ENCODE assay signal across 21 cellular contexts in the genomic region with DNA sequence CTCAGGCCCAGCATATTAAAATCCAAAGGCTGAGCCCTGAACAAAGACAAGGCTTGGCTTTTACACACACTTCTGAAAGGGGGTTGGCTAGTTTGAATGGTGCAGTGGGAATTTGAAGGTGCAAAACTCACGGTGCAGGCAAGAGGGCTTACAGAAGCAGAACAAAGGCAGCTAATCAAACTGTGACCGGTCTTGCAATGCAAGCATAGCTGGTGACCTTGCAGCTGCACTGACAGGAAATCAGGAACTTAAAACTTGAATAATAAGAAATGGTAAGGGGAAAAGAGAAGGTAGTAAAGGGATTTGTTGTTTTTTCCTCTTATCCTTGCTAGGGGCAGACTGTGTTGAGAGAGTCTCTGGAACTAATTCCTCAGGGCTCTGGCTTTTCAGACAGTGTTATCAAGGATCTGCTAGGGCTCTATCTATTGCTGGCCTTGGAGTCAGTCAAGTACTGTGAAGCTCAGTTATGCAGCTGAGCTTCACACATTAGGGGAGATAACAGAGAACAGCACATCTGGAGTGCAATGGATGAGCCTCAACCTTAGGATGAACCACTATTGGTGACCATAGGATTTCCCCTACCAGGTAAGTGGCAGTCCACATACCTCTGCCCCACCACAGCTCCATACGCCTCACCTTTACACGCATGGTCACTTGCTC.
DNase-seq lines count a peak whose midpoint lies in the region; ATAC-seq, FAIRE-seq and TF ChIP-seq lines count a peak whose summit lies in the region.
"Had no signal": no experiment of that assay in that cellular context is flagged by ENCODE, and none has a peak within 500 bp of the region (broad histone marks: within the 10 kb centered on the region; RNA-seq: fewer than 3 reads in every experiment).

No MANE protein-coding gene starts in this region.

- H4K20me1 ChIP-seq in Karpas-422 (ENCODE audit: insufficient read depth, low read depth, low read length) (no peaks in the 10 kb centered on the region), H1 (replicated peaks in 1 of 2; ENCODE audit: control insufficient read depth in 1 of 2, insufficient read depth in 2 of 2, low read length in 2 of 2) (no peaks in the 10 kb centered on the region)
- H4K20me1 ChIP-seq: BLaER1 treated with 17β-estradiol and CSF1 and Interleukin-3, amounts not matched to agents 10 nM and 100 nM had no signal

- no peaks in the 10 kb centered on the region for H3K79me1 ChIP-seq in H1 (ENCODE audit: low read depth, low read length)
- peaks cover 4% of the 10 kb centered on the region for H3K79me1 ChIP-seq in trophoblast cell (ENCODE audit: low read length)

- no peaks in the 10 kb centered on the region for H3K36me3 Mint-ChIP-seq in activated CD4-positive, alpha-beta T cell treated with anti-CD3 and anti-CD28 coated beads for 36 hours (ENCODE audit: low read depth)
- no peaks in the 10 kb centered on the region for H3K36me3 Mint-ChIP-seq in activated CD8-positive, alpha-beta memory T cell treated with anti-CD3 and anti-CD28 coated beads, Interleukin-2, amount 10 ng/mL, durations not matched to agents 7 days and 5 days

- no peak overlapping the region for H4K12ac ChIP-seq in trophoblast cell (ENCODE audit: low read depth, low read length)

- CTCF ChIA-PET in activated CD4-positive, alpha-beta T cell treated with anti-CD3 and anti-CD28 coated beads for 36 hours (lab: Charles Lee) = interaction anchor here (1.1 to 1.3 kb wide), 2 partner anchors 11 to 13 kb away, joined by 5 to 6 read pairs; no protein-coding TSS in a partner anchor
- CTCF ChIA-PET in H1 (lab: Charles Lee; ENCODE audit: partially characterized antibody) = interaction anchor here (0.7 kb wide), 1 partner anchor 14 kb away, joined by 4 read pairs; no protein-coding TSS in a partner anchor
- CTCF ChIA-PET in activated CD8-positive, alpha-beta memory T cell treated with anti-CD3 and anti-CD28 coated beads, Interleukin-2, amount 10 ng/mL, durations not matched to agents 7 days and 5 days (lab: Charles Lee) = interaction anchor here (1.2 kb wide), 1 partner anchor 12 kb away, joined by 3 read pairs; no protein-coding TSS in a partner anchor

- H3K27ac ChIP-seq in Karpas-422 (ENCODE audit: low read length) (peak overlapping the region; percentile 63), H1 (ENCODE audit: low read depth, low read length) (no peak overlapping the region), trophoblast cell (ENCODE audit: low read depth, low read length) (no peak overlapping the region)
- H3K27ac ChIP-seq: A549; ascending aorta; BLaER1 treated with 17β-estradiol and CSF1 and Interleukin-3, amounts not matched to agents 10 nM and 100 nM; thoracic aorta; WERI-Rb-1 had no signal

- H2BK5ac ChIP-seq in H1 (ENCODE audit: low read depth, low read length) (0 out of 2 replicates have a peak overlapping the region, but pooled peaks have one; percentile 64), trophoblast cell (ENCODE audit: low read depth, low read length, poor library complexity) (no peak overlapping the region)

- intact Hi-C loops in activated CD4-positive, alpha-beta T cell treated with anti-CD3 and anti-CD28 coated beads for 36 hours (cut with DNase I, micrococcal nuclease) = no loop called here
- intact Hi-C loops in cardiac septum (cut with DNase I) = no loop called here

- TF ChIP-seq POLR2A in H1 (IDR thresholded peaks at IDR 0.05; ENCODE audit: control extremely low read depth in 1 of 2, low read depth in 2 of 2, low read length in 2 of 2) = peak in 1 of 2 experiments; percentile 63; a peak in 2 of 3 replicates

- H3K4me3 ChIP-seq in Karpas-422 (ENCODE audit: low read length) (no peak overlapping the region), H1 (ENCODE audit: extremely low read depth in 1 of 4, insufficient read depth in 2 of 4, low read depth in 3 of 4, low read length in 4 of 4) (no peak overlapping the region), trophoblast cell (ENCODE audit: low read depth, low read length) (peak overlapping the region; percentile 53)
- H3K4me3 ChIP-seq: A549; ascending aorta; BLaER1 treated with 17β-estradiol and CSF1 and Interleukin-3, amounts not matched to agents 10 nM and 100 nM; smooth muscle cell; thoracic aorta had no signal

- no peak overlapping the region for H4K5ac ChIP-seq in H1 (ENCODE audit: insufficient read length, low read depth, low read length)

- H2BK120ac ChIP-seq in H1 (replicated peaks; ENCODE audit: low read depth, low read length) (no peak overlapping the region), trophoblast cell (ENCODE audit: insufficient read depth, low read length, poor library complexity) (no peak overlapping the region)

- H3K23me2 ChIP-seq in H1 (ENCODE audit: low read depth, low read length) = peaks cover 3% of the 10 kb centered on the region; the same call in 1 of the 2 replicates

- no peak for ATAC-seq in activated CD4-positive, alpha-beta T cell treated with anti-CD3 and anti-CD28 coated beads for 36 hours
- no peak for ATAC-seq in HG03460 (IDR thresholded peaks at IDR 0.05; ENCODE audit: unreplicated experiment)
- no peak for ATAC-seq in activated CD8-positive, alpha-beta memory T cell treated with anti-CD3 and anti-CD28 coated beads, Interleukin-2, amount 10 ng/mL, durations not matched to agents 7 days and 5 days
- ATAC-seq: A549; activated T-helper 17 cell treated with anti-CD3 and anti-CD28 coated beads, Interleukin-2, amount 50 U/mL, for 72 hours; Right ventricle myocardium inferior had no signal

- no peaks in the 10 kb centered on the region for H3K9me3 ChIP-seq in Karpas-422 (ENCODE audit: low read length)
- no peaks in the 10 kb centered on the region for H3K9me3 ChIP-seq in H1 (ENCODE audit: insufficient read depth in 2 of 2, low read depth in 1 of 2, low read length in 1 of 2)
- no peaks in the 10 kb centered on the region for H3K9me3 ChIP-seq in trophoblast cell (ENCODE audit: insufficient read depth, low read depth, low read length)
- H3K9me3 ChIP-seq: A549, ascending aorta, thoracic aorta had no signal

- FAIRE-seq in H1 (lab: Jason Lieb, UNC) = no peak
- FAIRE-seq: A549, islet of Langerhans had no signal

- H3K36me3 ChIP-seq in Karpas-422 (ENCODE audit: insufficient read depth, low read length) (no peaks in the 10 kb centered on the region), H1 (ENCODE audit: control insufficient read depth in 2 of 4, insufficient read depth in 4 of 4, low read length in 3 of 4) (no peaks in the 10 kb centered on the region), trophoblast cell (ENCODE audit: control insufficient read depth in 1 of 2, insufficient read depth in 2 of 2, low read length in 2 of 2) (no peaks in the 10 kb centered on the region)
- H3K36me3 ChIP-seq: ascending aorta; BLaER1 treated with 17β-estradiol and CSF1 and Interleukin-3, amounts not matched to agents 10 nM and 100 nM; thoracic aorta; WERI-Rb-1 had no signal

- H2BK12ac ChIP-seq in H1 (ENCODE audit: low read depth, low read length) = peak overlapping the region; percentile 88; the same call in 1 of the 2 replicates
- H2BK12ac ChIP-seq in trophoblast cell (ENCODE audit: low read length) = no peak overlapping the region

- H3K27me3 ChIP-seq in Karpas-422 (ENCODE audit: low read length) = no peaks in the 10 kb centered on the region
- H3K27me3 ChIP-seq in H1 (replicated peaks in 1 of 4; ENCODE audit: control insufficient read depth in 3 of 4, extremely low read depth in 1 of 4, insufficient read depth in 3 of 4, low read length in 3 of 4) = no peaks in the 10 kb centered on the region
- H3K27me3 ChIP-seq in trophoblast cell (ENCODE audit: insufficient read depth, low read length) = no peaks in the 10 kb centered on the region
- H3K27me3 ChIP-seq: ascending aorta; BLaER1 treated with 17β-estradiol and CSF1 and Interleukin-3, amounts not matched to agents 10 nM and 100 nM had no signal

- no peak for TF ChIP-seq RAD21 in H1 (IDR thresholded peaks at IDR 0.05 in 1 of 2, conservative IDR thresholded peaks at IDR 0.05 in 1 of 2; ENCODE audit: low read depth in 2 of 2, low read length in 2 of 2)

- no peak overlapping the region for H3K56ac ChIP-seq in H1 (replicated peaks; ENCODE audit: insufficient read length, low read depth, low read length)

- no peak for TF ChIP-seq EP300 in H1 (IDR thresholded peaks at IDR 0.05; ENCODE audit: borderline replicate concordance in 1 of 2, low read depth in 2 of 2, low read length in 2 of 2)

- H3K4me1 ChIP-seq in Karpas-422 (ENCODE audit: low read length) (peaks cover 21% of the 10 kb centered on the region), H1 (replicated peaks in 1 of 4; ENCODE audit: control insufficient read depth in 3 of 4, insufficient read depth in 4 of 4, low read length in 3 of 4) (peaks cover 0 to 4% (median 0%) of the 10 kb centered on the region in 4 experiments; a peak in 2 of 7 replicates), trophoblast cell (ENCODE audit: control insufficient read depth in 1 of 2, insufficient read depth in 2 of 2, low read length in 2 of 2) (no peaks in the 10 kb centered on the region)
- H3K4me1 ChIP-seq: ascending aorta had no signal

- H2AFZ ChIP-seq in Karpas-422 (ENCODE audit: low read length) (0 out of 2 replicates have a peak overlapping the region, but pooled peaks have one; percentile 16), H1 (ENCODE audit: low read length) (no peak overlapping the region), trophoblast cell (ENCODE audit: insufficient read depth, low read length, poor library complexity) (no peak overlapping the region)

- H3K4ac ChIP-seq in H1 (replicated peaks; ENCODE audit: insufficient read length, low read depth, low read length) (no peak overlapping the region), trophoblast cell (ENCODE audit: low read depth, low read length) (no peak overlapping the region)

- H3K9me2 ChIP-seq in Karpas-422 (replicated peaks; ENCODE audit: insufficient read depth, low read length) = no peaks in the 10 kb centered on the region

- WGBS in H1 (ENCODE audit: extremely low coverage in 1 of 2, insufficient coverage in 1 of 2, insufficient read length in 1 of 2, insufficient replicate concordance in 2 of 2, low coverage in 1 of 2, low lambda C conversion rate in 2 of 2, missing lambda C conversion rate in 1 of 2), 2 experiments = 81% methylated on average over 4 of the region's 4 CpGs; no CpG with 5 or more reads in 1 of the 2 experiments
- WGBS in trophoblast cell (ENCODE audit: extremely low coverage, insufficient coverage, insufficient read length) = no CpG with 5 or more reads among the region's 4 CpGs

- H3K4me1 Mint-ChIP-seq in activated CD4-positive, alpha-beta T cell treated with anti-CD3 and anti-CD28 coated beads for 36 hours = peaks cover 35% of the 10 kb centered on the region
- H3K4me1 Mint-ChIP-seq in activated CD8-positive, alpha-beta memory T cell treated with anti-CD3 and anti-CD28 coated beads, Interleukin-2, amount 10 ng/mL, durations not matched to agents 7 days and 5 days = peaks cover 37% of the 10 kb centered on the region

- H2BK20ac ChIP-seq in H1 (ENCODE audit: low read length) = no peak overlapping the region; the same call in 1 of the 2 replicates

- peak overlapping the region; percentile 26 for H3K27ac Mint-ChIP-seq in activated CD4-positive, alpha-beta T cell treated with anti-CD3 and anti-CD28 coated beads for 36 hours
- H3K27ac Mint-ChIP-seq in activated CD8-positive, alpha-beta memory T cell treated with anti-CD3 and anti-CD28 coated beads, Interleukin-2, amount 10 ng/mL, durations not matched to agents 7 days and 5 days = no peak overlapping the region

- H3K9ac ChIP-seq in Karpas-422 (ENCODE audit: low read length) (no peak overlapping the region), H1 (replicated peaks in 1 of 4; ENCODE audit: extremely low read depth in 1 of 4, low read depth in 3 of 4, low read length in 3 of 4) (no peak overlapping the region), trophoblast cell (ENCODE audit: low read length) (no peak overlapping the region)
- H3K9ac ChIP-seq: BLaER1 treated with 17β-estradiol and CSF1 and Interleukin-3, amounts not matched to agents 10 nM and 100 nM had no signal

- H3K4me3 Mint-ChIP-seq in activated CD4-positive, alpha-beta T cell treated with anti-CD3 and anti-CD28 coated beads for 36 hours = no peak overlapping the region
- H3K4me3 Mint-ChIP-seq in activated CD8-positive, alpha-beta memory T cell treated with anti-CD3 and anti-CD28 coated beads, Interleukin-2, amount 10 ng/mL, durations not matched to agents 7 days and 5 days = no peak overlapping the region

- no peaks in the 10 kb centered on the region for H3K27me3 Mint-ChIP-seq in activated CD4-positive, alpha-beta T cell treated with anti-CD3 and anti-CD28 coated beads for 36 hours
- H3K27me3 Mint-ChIP-seq in activated CD8-positive, alpha-beta memory T cell treated with anti-CD3 and anti-CD28 coated beads, Interleukin-2, amount 10 ng/mL, durations not matched to agents 7 days and 5 days = no peaks in the 10 kb centered on the region
- H3K27me3 Mint-ChIP-seq: activated T-helper 17 cell treated with anti-CD3 and anti-CD28 coated beads, Interleukin-2, amount 50 U/mL, for 72 hours had no signal

- no peaks in the 10 kb centered on the region for H3K79me2 ChIP-seq in Karpas-422 (ENCODE audit: low read length)
- no peaks in the 10 kb centered on the region for H3K79me2 ChIP-seq in H1 (ENCODE audit: control insufficient read depth in 1 of 2, insufficient read depth in 2 of 2, low read length in 2 of 2)
- H3K79me2 ChIP-seq in trophoblast cell (ENCODE audit: control insufficient read depth, insufficient read depth, low read length, poor library complexity) = no peaks in the 10 kb centered on the region

- H3K14ac ChIP-seq in H1 (ENCODE audit: insufficient read length) = no peak overlapping the region
- H3K14ac ChIP-seq in trophoblast cell (ENCODE audit: low read length) = no peak overlapping the region

- no peak overlapping the region; the same call in 1 of the 2 replicates for H2BK15ac ChIP-seq in H1 (ENCODE audit: low read length)

- H4K8ac ChIP-seq in H1 (ENCODE audit: extremely low read depth, insufficient read depth, low read length) = no peak overlapping the region
- H4K8ac ChIP-seq in trophoblast cell (ENCODE audit: low read depth, low read length) = no peak overlapping the region

- TF ChIP-seq CTCF in H1 (IDR thresholded peaks at IDR 0.05; ENCODE audit: control extremely low read depth in 1 of 3, insufficient read depth in 1 of 3, low read depth in 1 of 3, low read length in 3 of 3) = no peak

- H3K23ac ChIP-seq in H1 (ENCODE audit: insufficient read length) (no peak overlapping the region), trophoblast cell (ENCODE audit: low read length) (no peak overlapping the region)

- H4K91ac ChIP-seq in H1 (replicated peaks; ENCODE audit: insufficient read length, low read length) (no peak overlapping the region), trophoblast cell (ENCODE audit: low read depth, low read length) (no peak overlapping the region)

- H3K18ac ChIP-seq in H1 (ENCODE audit: extremely low read depth, low read length) (no peak overlapping the region), trophoblast cell (ENCODE audit: low read length) (no peak overlapping the region)

- no peak for DNase-seq in activated CD4-positive, alpha-beta T cell treated with anti-CD3 and anti-CD28 coated beads for 36 hours
- no peak for DNase-seq in activated CD4-positive, alpha-beta T cell treated with anti-CD3 and anti-CD28 coated beads, Interleukin-2, amount 50 U/mL, for 4 hours
- DNase-seq in Karpas-422 = peak; percentile 45
- no peak for DNase-seq in H1 (ENCODE audit: low read depth in 1 of 2, low spot score in 2 of 2)
- DNase-seq in trophoblast cell = no peak
- no peak for DNase-seq in cardiac septum (ENCODE audit: low spot score)
- DNase-seq in activated CD8-positive, alpha-beta memory T cell treated with anti-CD3 and anti-CD28 coated beads, Interleukin-2, amount 10 ng/mL, durations not matched to agents 7 days and 5 days = no peak
- DNase-seq: effector memory CD4-positive, alpha-beta T cell; NCI-H187 treated with DMSO at 0.1 percent for 48 hours; T-helper 1 cell; WERI-Rb-1 had no signal

- H2AK5ac ChIP-seq in H1 (ENCODE audit: low read depth, low read length) = no peak overlapping the region
- H2AK5ac ChIP-seq in trophoblast cell (ENCODE audit: low read length) = no peak overlapping the region

- POLR2A ChIA-PET in activated CD4-positive, alpha-beta T cell treated with anti-CD3 and anti-CD28 coated beads for 36 hours (lab: Charles Lee) = interaction anchor here (0.8 kb wide), 1 partner anchor 17 kb away, joined by 4 read pairs; no protein-coding TSS in a partner anchor
- POLR2A ChIA-PET in H1 (lab: Charles Lee; ENCODE audit: partially characterized antibody) = interaction anchor here (0.8 to 0.9 kb wide), 2 partner anchors 17 to 51 kb away, joined by 3 to 4 read pairs; no protein-coding TSS in a partner anchor

- H3K4me2 ChIP-seq in Karpas-422 (ENCODE audit: low read depth, low read length, poor library complexity, severe bottlenecking) (no peak overlapping the region), H1 (ENCODE audit: insufficient read depth in 1 of 2, low read depth in 2 of 2, low read length in 2 of 2) (no peak overlapping the region), trophoblast cell (ENCODE audit: low read length) (no peak overlapping the region)
- H3K4me2 ChIP-seq: A549, smooth muscle cell had no signal

- H3K9me3 Mint-ChIP-seq in activated CD4-positive, alpha-beta T cell treated with anti-CD3 and anti-CD28 coated beads for 36 hours (ENCODE audit: low read depth) = no peaks in the 10 kb centered on the region
- no peaks in the 10 kb centered on the region for H3K9me3 Mint-ChIP-seq in activated CD8-positive, alpha-beta memory T cell treated with anti-CD3 and anti-CD28 coated beads, Interleukin-2, amount 10 ng/mL, durations not matched to agents 7 days and 5 days (ENCODE audit: low read depth)
- H3K9me3 Mint-ChIP-seq: activated T-helper 17 cell treated with anti-CD3 and anti-CD28 coated beads, Interleukin-2, amount 50 U/mL, for 72 hours; nephron had no signal
